Comparison of ENCODE assay signal across 8 cellular contexts in genomic region chr10:88042162-88043100, GRCh38.
DNase-seq lines count a peak whose midpoint lies in the region; ATAC-seq, FAIRE-seq and TF ChIP-seq lines count a peak whose summit lies in the region.

No MANE protein-coding gene starts in this region.

- intact Hi-C loops in naive thymus-derived CD4-positive, alpha-beta T cell (cut with micrococcal nuclease), result no loop called here

- H3K27ac Mint-ChIP-seq in naive thymus-derived CD4-positive, alpha-beta T cell, result peak overlapping the region in 1 of 9 donors; percentile 5

- no peak for TF ChIP-seq CTCF in coronary artery (IDR thresholded peaks at IDR 0.05)

- POLR2A ChIA-PET in naive thymus-derived CD4-positive, alpha-beta T cell (lab: Charles Lee), result interaction anchor here (1.3 kb wide), 1 partner anchor 15 kb away, joined by 3 read pairs; no protein-coding TSS in a partner anchor

- CTCF ChIA-PET in naive thymus-derived CD4-positive, alpha-beta T cell (lab: Charles Lee), result interaction anchor here (0.6 kb wide), 1 partner anchor 153 kb away, joined by 3 read pairs; no protein-coding TSS in a partner anchor

- peak; percentile 24 for ATAC-seq in naive thymus-derived CD4-positive, alpha-beta T cell
- ATAC-seq in GM19455 (IDR thresholded peaks at IDR 0.05; ENCODE audit: unreplicated experiment), result no peak

- DNase-seq in AG20443 (ENCODE audit: low spot score) (peak; percentile 52), MV-4-11 (lab: John Stamatoyannopoulos, UW) (peak; percentile 91), coronary artery (ENCODE audit: low spot score) (no peak), RCC 7860 (ENCODE audit: low spot score) (no peak), HUDEP-2 (lab: John Stamatoyannopoulos, UW; ENCODE audit: unreplicated experiment in 76 of 76) (no peak), NCI-H345 (lab: John Stamatoyannopoulos, UW) (no peak)
- DNase-seq in naive thymus-derived CD4-positive, alpha-beta T cell, result no peak

- H3K4me1 Mint-ChIP-seq in naive thymus-derived CD4-positive, alpha-beta T cell, result peaks cover 8 to 43% (median 32%) of the 10 kb centered on the region in 7 donors

- no peak overlapping the region for H3K4me3 Mint-ChIP-seq in naive thymus-derived CD4-positive, alpha-beta T cell

- no peaks in the 10 kb centered on the region for H3K27me3 ChIP-seq in naive thymus-derived CD4-positive, alpha-beta T cell (ENCODE audit: control insufficient read depth in 2 of 2, insufficient read depth in 2 of 2, low read length in 2 of 2)

- peak overlapping the region; percentile 85 to 91 for H3K27ac ChIP-seq in coronary artery
- no peak overlapping the region for H3K27ac ChIP-seq in naive thymus-derived CD4-positive, alpha-beta T cell (ENCODE audit: low read depth, low read length)

- peaks cover 0 to 2% (median 0%) of the 10 kb centered on the region in 5 donors for H3K36me3 Mint-ChIP-seq in naive thymus-derived CD4-positive, alpha-beta T cell

- H3K9me3 ChIP-seq in naive thymus-derived CD4-positive, alpha-beta T cell (ENCODE audit: control insufficient read depth in 2 of 3, low read length in 3 of 3), result no peaks in the 10 kb centered on the region

- peaks cover 0 to 7% of the 10 kb centered on the region in 2 donors for H3K4me1 ChIP-seq in naive thymus-derived CD4-positive, alpha-beta T cell (ENCODE audit: control insufficient read depth in 2 of 2, insufficient read depth in 2 of 2, low read length in 2 of 2)

- no peaks in the 10 kb centered on the region for H3K36me3 ChIP-seq in naive thymus-derived CD4-positive, alpha-beta T cell (ENCODE audit: control insufficient read depth in 2 of 3, insufficient read depth in 3 of 3, low read length in 3 of 3)

- peaks cover 0 to 8% (median 0%) of the 10 kb centered on the region in 11 donors for H3K9me3 Mint-ChIP-seq in naive thymus-derived CD4-positive, alpha-beta T cell

- H3K27me3 Mint-ChIP-seq in naive thymus-derived CD4-positive, alpha-beta T cell, result peaks cover 0 to 3% (median 0%) of the 10 kb centered on the region in 5 donors

- FAIRE-seq in RCC 7860 (lab: Jason Lieb, UNC), result no peak

- peak overlapping the region; percentile 27 for H3K4me3 ChIP-seq in coronary artery
- no peak overlapping the region for H3K4me3 ChIP-seq in naive thymus-derived CD4-positive, alpha-beta T cell (ENCODE audit: low read length)

Comparison
In these comparisons a context has a peak if more than half of its experiments do, and no peak if none do; other contexts are left out.
1. DNase-seq: peak in AG20443 (single experiment) and MV-4-11 (single experiment); none in coronary artery (single experiment), naive thymus-derived CD4-positive, alpha-beta T cell (0 of 9), RCC 7860 (single experiment), HUDEP-2 (0 of 76) and NCI-H345 (single experiment).